18 cellular contexts compared by ENCODE assay signal in the genomic region with DNA sequence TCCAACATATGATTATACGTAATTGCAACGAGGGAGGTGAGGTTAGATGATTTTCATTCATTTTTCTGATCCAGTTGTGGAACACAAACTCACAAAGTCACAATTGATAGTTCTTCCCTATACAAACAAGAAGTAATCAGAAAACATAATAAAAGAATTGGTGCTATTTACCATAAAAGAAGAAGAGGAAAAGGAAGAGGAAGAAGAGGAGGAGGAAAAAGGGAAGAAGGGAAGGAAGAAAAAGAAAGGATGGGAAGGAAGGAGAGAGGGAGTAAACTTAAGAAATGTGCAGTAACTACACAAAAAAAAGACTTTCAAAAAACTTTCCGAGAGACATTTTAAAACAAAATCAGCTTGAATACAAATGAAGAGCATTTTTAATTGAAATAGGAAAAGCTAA.
DNase-seq lines count a peak whose midpoint lies in the region; ATAC-seq, FAIRE-seq and TF ChIP-seq lines count a peak whose summit lies in the region.
"Had no signal": no experiment of that assay in that cellular context is flagged by ENCODE, and none has a peak within 500 bp of the region (broad histone marks: within the 10 kb centered on the region; RNA-seq: fewer than 3 reads in every experiment).

No MANE protein-coding gene starts in this region.

- no peak overlapping the region for H3K4me3 ChIP-seq in HEK293 (ENCODE audit: low read depth, low read length)
- H3K4me3 ChIP-seq: BLaER1 treated with 17β-estradiol and CSF1 and Interleukin-3, amounts not matched to agents 10 nM and 100 nM had no signal

- peak; percentile 23 for FAIRE-seq in GM12891 (lab: Jason Lieb, UNC)
- FAIRE-seq: D721Med, GM12892, GM18507 had no signal

- no peak overlapping the region for H3K27ac ChIP-seq in HEK293 (ENCODE audit: extremely low read depth, low read depth, low read length)
- H3K27ac ChIP-seq: BLaER1 treated with 17β-estradiol and CSF1 and Interleukin-3, amounts not matched to agents 10 nM and 100 nM; C4-2B had no signal

- H3K27ac Mint-ChIP-seq in endothelial cell (ENCODE audit: unreplicated experiment), result peak overlapping the region; percentile 27
- no peak overlapping the region for H3K27ac Mint-ChIP-seq in activated T-cell treated with anti-CD3 and anti-CD28 coated beads, Interleukin-2, amount 50 U/mL, for 72 hours
- H3K27ac Mint-ChIP-seq: CD4-positive, alpha-beta T cell; CD8-positive, alpha-beta T cell had no signal

- H3K9me3 Mint-ChIP-seq in endothelial cell (ENCODE audit: unreplicated experiment), result no peaks in the 10 kb centered on the region
- no peaks in the 10 kb centered on the region for H3K9me3 Mint-ChIP-seq in activated T-cell treated with anti-CD3 and anti-CD28 coated beads, Interleukin-2, amount 50 U/mL, for 72 hours
- H3K9me3 Mint-ChIP-seq: CD4-positive, alpha-beta T cell; CD8-positive, alpha-beta T cell had no signal

- POLR2A ChIA-PET in HEK293 (lab: Yijun Ruan, JAX), result no interaction called here

- no peaks in the 10 kb centered on the region for H3K36me3 Mint-ChIP-seq in endothelial cell (ENCODE audit: low read depth, unreplicated experiment)
- H3K36me3 Mint-ChIP-seq in activated T-cell treated with anti-CD3 and anti-CD28 coated beads, Interleukin-2, amount 50 U/mL, for 72 hours (ENCODE audit: insufficient read depth in 2 of 2), result no peaks in the 10 kb centered on the region
- H3K36me3 Mint-ChIP-seq: CD8-positive, alpha-beta T cell had no signal

- H3K4me1 Mint-ChIP-seq in endothelial cell (ENCODE audit: unreplicated experiment), result peaks cover 19% of the 10 kb centered on the region
- peaks cover 13% of the 10 kb centered on the region for H3K4me1 Mint-ChIP-seq in activated T-cell treated with anti-CD3 and anti-CD28 coated beads, Interleukin-2, amount 50 U/mL, for 72 hours (ENCODE audit: low read depth)

- no peaks in the 10 kb centered on the region for H3K4me1 ChIP-seq in HEK293 (ENCODE audit: control insufficient read depth, insufficient read depth, low read length)

- no peak for ATAC-seq in GM19324 (IDR thresholded peaks at IDR 0.05; ENCODE audit: low FRiP score, unreplicated experiment)
- no peak for ATAC-seq in activated T-cell treated with anti-CD3 and anti-CD28 coated beads, Interleukin-2, amount 50 U/mL, for 72 hours (replicated peaks in 1 of 2)
- ATAC-seq: CD8-positive, alpha-beta T cell had no signal

- CTCF ChIA-PET in HEK293 (lab: Yijun Ruan, JAX), result no interaction called here

- DNase-seq in GM12891 (ENCODE audit: insufficient read length, low spot score), result no peak
- no peak for DNase-seq in endothelial cell (ENCODE audit: low spot score)
- DNase-seq in activated T-cell treated with anti-CD3 and anti-CD28 coated beads, Interleukin-2, amount 50 U/mL, for 72 hours, result no peak
- DNase-seq: 8988T; ACHN; Caco-2; Calu3; CD4-positive, alpha-beta T cell; CD8-positive, alpha-beta T cell; DMS79 treated with DMSO at 0.1 percent for 48 hours; GF-D8 had no signal

- TF ChIP-seq CTCF in HEK293 (tag by site-specific recombination; IDR thresholded peaks at IDR 0.05), result no peak
- TF ChIP-seq CTCF in endothelial cell (IDR thresholded peaks at IDR 0.05; ENCODE audit: unreplicated experiment), result no peak

- no peaks in the 10 kb centered on the region for H3K9me3 ChIP-seq in HEK293 (ENCODE audit: control insufficient read depth, insufficient read depth, low read depth, low read length)
- H3K9me3 ChIP-seq: Caco-2 had no signal

- H3K4me3 Mint-ChIP-seq in endothelial cell (ENCODE audit: unreplicated experiment), result no peak overlapping the region
- no peak overlapping the region for H3K4me3 Mint-ChIP-seq in activated T-cell treated with anti-CD3 and anti-CD28 coated beads, Interleukin-2, amount 50 U/mL, for 72 hours
- H3K4me3 Mint-ChIP-seq: CD4-positive, alpha-beta T cell; CD8-positive, alpha-beta T cell had no signal

- H3K27me3 Mint-ChIP-seq in endothelial cell (ENCODE audit: unreplicated experiment), result no peaks in the 10 kb centered on the region
- H3K27me3 Mint-ChIP-seq in activated T-cell treated with anti-CD3 and anti-CD28 coated beads, Interleukin-2, amount 50 U/mL, for 72 hours (ENCODE audit: low read depth), result peaks cover 8% of the 10 kb centered on the region

- no peaks in the 10 kb centered on the region for H3K36me3 ChIP-seq in HEK293 (ENCODE audit: control insufficient read depth in 2 of 2, insufficient read depth in 1 of 2, low read length in 2 of 2)
- H3K36me3 ChIP-seq: BLaER1 treated with 17β-estradiol and CSF1 and Interleukin-3, amounts not matched to agents 10 nM and 100 nM had no signal

- TF ChIP-seq POLR2A in GM12891 (IDR thresholded peaks at IDR 0.05; ENCODE audit: low read depth, low read length), result no peak

TF ChIP-seq in GM12891, 5 proteins besides CTCF, POLR2A, EP300 and RAD21:
- no peak for TF ChIP-seq POU2F2 (IDR thresholded peaks at IDR 0.05; ENCODE audit: low read depth, low read length)
- TF ChIP-seq POLR2AphosphoS5 (IDR thresholded peaks at IDR 0.05; ENCODE audit: low read depth, low read length), result no peak
- no peak for TF ChIP-seq SPI1 (IDR thresholded peaks at IDR 0.05; ENCODE audit: low read depth, low read length)
- no peak for TF ChIP-seq PAX5 (IDR thresholded peaks at IDR 0.05; ENCODE audit: insufficient read depth, low read length, severe bottlenecking)
- TF ChIP-seq TAF1 (IDR thresholded peaks at IDR 0.05; ENCODE audit: low read depth, low read length), result no peak

TF ChIP-seq in HEK293, 187 proteins besides CTCF, POLR2A, EP300 and RAD21:
- TF ChIP-seq ZNF473 (tag by site-specific recombination; IDR thresholded peaks at IDR 0.05), result no peak
- peak; percentile 37; the same call in 1 of the 2 replicates for TF ChIP-seq ZNF366 (tag by site-specific recombination; conservative IDR thresholded peaks at IDR 0.05)
TF ChIP-seq in HEK293: peak in this region for 1.
